20 cellular contexts compared by ENCODE assay signal in genomic region chr7:29039747-29040569, GRCh38.
DNase-seq lines count a peak whose midpoint lies in the region; ATAC-seq, FAIRE-seq and TF ChIP-seq lines count a peak whose summit lies in the region.
"Had no signal": no experiment of that assay in that cellular context is flagged by ENCODE, and none has a peak within 500 bp of the region (broad histone marks: within the 10 kb centered on the region; RNA-seq: fewer than 3 reads in every experiment).

No MANE protein-coding gene starts in this region.

- H3K9ac ChIP-seq in astrocyte (ENCODE audit: low read length), result no peak overlapping the region

- peak overlapping the region; percentile 86 for H3K27ac Mint-ChIP-seq in astrocyte (ENCODE audit: unreplicated experiment)
- H3K27ac Mint-ChIP-seq: activated naive CD8-positive, alpha-beta T cell; B cell; endodermal cell had no signal

- no peak overlapping the region for H3K4me3 ChIP-seq in astrocyte (ENCODE audit: insufficient read depth, low read depth, low read length)
- H3K4me3 ChIP-seq: gastrocnemius medialis, skin epidermis had no signal

- H3K79me2 ChIP-seq in astrocyte (ENCODE audit: insufficient read depth, low read length), result no peaks in the 10 kb centered on the region

- peaks cover 2% of the 10 kb centered on the region for H3K9me3 Mint-ChIP-seq in astrocyte (ENCODE audit: unreplicated experiment)
- H3K9me3 Mint-ChIP-seq: activated T-cell treated with anti-CD3 and anti-CD28 coated beads, Interleukin-2, amount 50 U/mL, for 4 hours; central memory CD8-positive, alpha-beta T cell; endodermal cell had no signal

- intact Hi-C loops in left cardiac atrium (cut with DNase I), result loop anchor here in 1 of 2 donors (10.0 kb wide), 1 partner anchor 45 kb away; no protein-coding TSS in a partner anchor

- peak; percentile 52 to 68 for ATAC-seq in left cardiac atrium
- ATAC-seq in GM21825 (IDR thresholded peaks at IDR 0.05; ENCODE audit: unreplicated experiment), result no peak
- ATAC-seq: activated T-cell treated with anti-CD3 and anti-CD28 coated beads, Interleukin-2, amount 50 U/mL, for 4 hours; gastrocnemius medialis had no signal

- peaks cover 55% of the 10 kb centered on the region for H3K4me1 Mint-ChIP-seq in astrocyte (ENCODE audit: low read depth, unreplicated experiment)
- H3K4me1 Mint-ChIP-seq: B cell; central memory CD8-positive, alpha-beta T cell had no signal

- H4K20me1 ChIP-seq in astrocyte (ENCODE audit: insufficient read depth, low read length), result no peaks in the 10 kb centered on the region

- H3K27ac ChIP-seq in astrocyte (ENCODE audit: low read depth, low read length), result no peak overlapping the region
- H3K27ac ChIP-seq: gastrocnemius medialis had no signal

- DNase-seq in GM04503 (ENCODE audit: low read depth) (peak; percentile 22), astrocyte (ENCODE audit: low read depth) (peak; percentile 62), left cardiac atrium (no peak), pulmonary artery endothelial cell (ENCODE audit: low read depth, low spot score) (peak; percentile 1)
- DNase-seq in activated CD4-positive, alpha-beta T cell treated with anti-CD3 and anti-CD28 coated beads for 48 hours, result no peak
- no peak for DNase-seq in activated naive CD4-positive, alpha-beta T cell treated with anti-CD3 and anti-CD28 coated beads, Interleukin-2, amount 50 U/mL, for 16 hours
- DNase-seq in stimulated activated CD4-positive, alpha-beta T cell treated with anti-CD3 and anti-CD28 coated beads, Interleukin-2, amount 100 ng/mL, for 24 hours, result no peak
- DNase-seq: activated CD4-positive, alpha-beta T cell treated with anti-CD3 and anti-CD28 coated beads, Interleukin-2, amount 50 U/mL, for 1 hour; activated T-cell treated with anti-CD3 and anti-CD28 coated beads, Interleukin-2, amount 50 U/mL, for 4 hours; endodermal cell; gastrocnemius medialis; HCEC 1CT; NCI-H1694; NCI-H510A treated with DMSO at 0.1 percent for 48 hours; nucleus accumbens had no signal

- H3K36me3 ChIP-seq in astrocyte (ENCODE audit: insufficient read depth, low read length), result no peaks in the 10 kb centered on the region
- H3K36me3 ChIP-seq: gastrocnemius medialis had no signal

- H3K36me3 Mint-ChIP-seq in astrocyte (ENCODE audit: low read depth, unreplicated experiment), result no peaks in the 10 kb centered on the region
- H3K36me3 Mint-ChIP-seq: activated naive CD8-positive, alpha-beta T cell had no signal

- TF ChIP-seq CTCF in astrocyte (IDR thresholded peaks at IDR 0.05; ENCODE audit: insufficient read depth, low read depth, low read length), result no peak

- H3K4me3 Mint-ChIP-seq in astrocyte (ENCODE audit: unreplicated experiment), result no peak overlapping the region
- H3K4me3 Mint-ChIP-seq: activated naive CD8-positive, alpha-beta T cell; activated T-cell treated with anti-CD3 and anti-CD28 coated beads, Interleukin-2, amount 50 U/mL, for 4 hours; B cell; central memory CD8-positive, alpha-beta T cell; endodermal cell had no signal

- peak overlapping the region; percentile 46 for H3K4me2 ChIP-seq in astrocyte (ENCODE audit: low read length)

- no peaks in the 10 kb centered on the region for H3K27me3 ChIP-seq in astrocyte (ENCODE audit: insufficient read depth, low read length)
- H3K27me3 ChIP-seq: gastrocnemius medialis had no signal

- no peaks in the 10 kb centered on the region for H3K27me3 Mint-ChIP-seq in astrocyte (ENCODE audit: low read depth, unreplicated experiment)

- FAIRE-seq in astrocyte (lab: Jason Lieb, UNC), result peak; percentile 13

- no peaks in the 10 kb centered on the region for H3K9me3 ChIP-seq in astrocyte (ENCODE audit: insufficient read depth, low read depth, low read length)
- H3K9me3 ChIP-seq: gastrocnemius medialis had no signal

- no peak overlapping the region for H2AFZ ChIP-seq in astrocyte (ENCODE audit: low read depth, low read length)

- H3K4me1 ChIP-seq in astrocyte (ENCODE audit: insufficient read depth, low read length), result peaks cover 34% of the 10 kb centered on the region

Comparison
In these comparisons a context has a peak if more than half of its experiments do, and no peak if none do; other contexts are left out.
1. DNase-seq: peak in GM04503 (single experiment), astrocyte (single experiment) and pulmonary artery endothelial cell (single experiment); none in left cardiac atrium (single experiment), activated CD4-positive, alpha-beta T cell treated with anti-CD3 and anti-CD28 coated beads for 48 hours (single experiment), activated naive CD4-positive, alpha-beta T cell treated with anti-CD3 and anti-CD28 coated beads, Interleukin-2, amount 50 U/mL, for 16 hours (single experiment) and stimulated activated CD4-positive, alpha-beta T cell treated with anti-CD3 and anti-CD28 coated beads, Interleukin-2, amount 100 ng/mL, for 24 hours (0 of 2).